In genomic region chr9:83980395-83981125, GRCh38 we compare ENCODE assay signal across 1 cellular context.
TF ChIP-seq lines count a peak whose summit lies in the region.

RMI1 (plus strand) TSS chr9:83980805; CDS start chr9:84000987, 20,182 bp downstream.

TF ChIP-seq in HepG2, 621 proteins besides CTCF, POLR2A, EP300 and RAD21 (continued from another document and continues in another):
- TF ChIP-seq ZHX2 (IDR thresholded peaks at IDR 0.05; ENCODE audit: low read depth) (0 out of 2 replicates have a peak, but pooled peaks have one; percentile 17), ZHX2 (CRISPR knock-in tag; IDR thresholded peaks at IDR 0.05; ENCODE audit: borderline replicate concordance) (no peak), NCOA2 (CRISPR knock-in tag; IDR thresholded peaks at IDR 0.05) (peak; percentile 66), PCBP1 (IDR thresholded peaks at IDR 0.05; ENCODE audit: borderline replicate concordance, low read depth, low read length) (peak; percentile 5; the same call in 1 of the 2 replicates), ZNF501 (CRISPR knock-in tag; IDR thresholded peaks at IDR 0.05) (peak; percentile 67; the same call in 1 of the 2 replicates), ZSCAN21 (CRISPR knock-in tag; IDR thresholded peaks at IDR 0.05; ENCODE audit: borderline replicate concordance) (no peak; the same call in 1 of the 2 replicates), ARNT2 (CRISPR knock-in tag; IDR thresholded peaks at IDR 0.05; ENCODE audit: low read depth) (peak; percentile 90), ZNF264 (CRISPR knock-in tag; IDR thresholded peaks at IDR 0.05) (peak; percentile 35; the same call in 1 of the 2 replicates), ZSCAN29 (CRISPR knock-in tag; conservative IDR thresholded peaks at IDR 0.05) (0 out of 2 replicates have a peak, but pooled peaks have one; percentile 4), ZNF563 (CRISPR knock-in tag; IDR thresholded peaks at IDR 0.05) (peak; percentile 41; the same call in 1 of the 2 replicates), CREM (IDR thresholded peaks at IDR 0.05) (peak; percentile 64; the same call in 1 of the 2 replicates), CREM (CRISPR knock-in tag; IDR thresholded peaks at IDR 0.05) (no peak), ETV5 (CRISPR knock-in tag; IDR thresholded peaks at IDR 0.05; ENCODE audit: borderline replicate concordance) (0 out of 2 replicates have a peak, but pooled peaks have one; percentile 23), ZNF558 (CRISPR knock-in tag; IDR thresholded peaks at IDR 0.05; ENCODE audit: borderline replicate concordance) (peak; percentile 68; the same call in 1 of the 2 replicates), ZBTB14 (CRISPR knock-in tag; IDR thresholded peaks at IDR 0.05) (peak; percentile 85), TBX2 (CRISPR knock-in tag; IDR thresholded peaks at IDR 0.05; ENCODE audit: borderline replicate concordance) (peak; percentile 62; the same call in 1 of the 2 replicates), CREB1 (IDR thresholded peaks at IDR 0.05) (no peak), CREB1 (CRISPR knock-in tag; IDR thresholded peaks at IDR 0.05) (peak; percentile 80; the same call in 1 of the 2 replicates), BCL6 (CRISPR knock-in tag; IDR thresholded peaks at IDR 0.05) (0 out of 2 replicates have a peak, but pooled peaks have one; percentile 7), GATA4 (IDR thresholded peaks at IDR 0.05; ENCODE audit: borderline replicate concordance, low read depth) (0 out of 2 replicates have a peak, but pooled peaks have one; percentile 53), ZNF121 (CRISPR knock-in tag; IDR thresholded peaks at IDR 0.05) (no peak), ZHX1 (CRISPR knock-in tag; IDR thresholded peaks at IDR 0.05; ENCODE audit: low read depth) (0 out of 2 replicates have a peak, but pooled peaks have one; percentile 33), ZBTB42 (CRISPR knock-in tag; IDR thresholded peaks at IDR 0.05) (no peak), ESRRA (CRISPR knock-in tag; IDR thresholded peaks at IDR 0.05; ENCODE audit: low read depth) (peak; percentile 68), ZNF136 (CRISPR knock-in tag; IDR thresholded peaks at IDR 0.05; ENCODE audit: low read depth) (peak; percentile 5; the same call in 1 of the 2 replicates), ZFP82 (CRISPR knock-in tag; IDR thresholded peaks at IDR 0.05; ENCODE audit: borderline replicate concordance) (peak; percentile 96), YY1 (IDR thresholded peaks at IDR 0.05; ENCODE audit: insufficient read depth, insufficient replicate concordance, low read depth, low read length) (peak; percentile 92), JUN (CRISPR knock-in tag; IDR thresholded peaks at IDR 0.05) (no peak), IKZF1 (IDR thresholded peaks at IDR 0.05) (no peak), ZNF232 (CRISPR knock-in tag; IDR thresholded peaks at IDR 0.05; ENCODE audit: borderline replicate concordance) (peak; percentile 75; the same call in 1 of the 2 replicates), KDM2A (CRISPR knock-in tag; IDR thresholded peaks at IDR 0.05; ENCODE audit: borderline replicate concordance, low read depth) (peak; percentile 56; the same call in 1 of the 2 replicates), ZNF670 (CRISPR knock-in tag; IDR thresholded peaks at IDR 0.05; ENCODE audit: borderline replicate concordance) (0 out of 2 replicates have a peak, but pooled peaks have one; percentile 53), NR2F2 (IDR thresholded peaks at IDR 0.05; ENCODE audit: borderline replicate concordance, low read depth) (peak; percentile 33; the same call in 1 of the 2 replicates), IRF2 (CRISPR knock-in tag; IDR thresholded peaks at IDR 0.05) (peak; percentile 47; the same call in 1 of the 2 replicates), GRHL1 (CRISPR knock-in tag; conservative IDR thresholded peaks at IDR 0.05) (no peak), ARNTL (CRISPR knock-in tag; IDR thresholded peaks at IDR 0.05) (no peak; the same call in 1 of the 2 replicates), ZNF713 (CRISPR knock-in tag; IDR thresholded peaks at IDR 0.05) (0 out of 2 replicates have a peak, but pooled peaks have one; percentile 1)
- TF ChIP-seq, protein P1, sequence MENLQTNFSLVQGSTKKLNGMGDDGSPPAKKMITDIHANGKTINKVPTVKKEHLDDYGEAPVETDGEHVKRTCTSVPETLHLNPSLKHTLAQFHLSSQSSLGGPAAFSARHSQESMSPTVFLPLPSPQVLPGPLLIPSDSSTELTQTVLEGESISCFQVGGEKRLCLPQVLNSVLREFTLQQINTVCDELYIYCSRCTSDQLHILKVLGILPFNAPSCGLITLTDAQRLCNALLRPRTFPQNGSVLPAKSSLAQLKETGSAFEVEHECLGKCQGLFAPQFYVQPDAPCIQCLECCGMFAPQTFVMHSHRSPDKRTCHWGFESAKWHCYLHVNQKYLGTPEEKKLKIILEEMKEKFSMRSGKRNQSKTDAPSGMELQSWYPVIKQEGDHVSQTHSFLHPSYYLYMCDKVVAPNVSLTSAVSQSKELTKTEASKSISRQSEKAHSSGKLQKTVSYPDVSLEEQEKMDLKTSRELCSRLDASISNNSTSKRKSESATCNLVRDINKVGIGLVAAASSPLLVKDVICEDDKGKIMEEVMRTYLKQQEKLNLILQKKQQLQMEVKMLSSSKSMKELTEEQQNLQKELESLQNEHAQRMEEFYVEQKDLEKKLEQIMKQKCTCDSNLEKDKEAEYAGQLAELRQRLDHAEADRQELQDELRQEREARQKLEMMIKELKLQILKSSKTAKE (CRISPR knock-in tag; IDR thresholded peaks at IDR 0.05; ENCODE audit: borderline replicate concordance), result peak; percentile 69; the same call in 1 of the 2 replicates
- TF ChIP-seq, protein P2, sequence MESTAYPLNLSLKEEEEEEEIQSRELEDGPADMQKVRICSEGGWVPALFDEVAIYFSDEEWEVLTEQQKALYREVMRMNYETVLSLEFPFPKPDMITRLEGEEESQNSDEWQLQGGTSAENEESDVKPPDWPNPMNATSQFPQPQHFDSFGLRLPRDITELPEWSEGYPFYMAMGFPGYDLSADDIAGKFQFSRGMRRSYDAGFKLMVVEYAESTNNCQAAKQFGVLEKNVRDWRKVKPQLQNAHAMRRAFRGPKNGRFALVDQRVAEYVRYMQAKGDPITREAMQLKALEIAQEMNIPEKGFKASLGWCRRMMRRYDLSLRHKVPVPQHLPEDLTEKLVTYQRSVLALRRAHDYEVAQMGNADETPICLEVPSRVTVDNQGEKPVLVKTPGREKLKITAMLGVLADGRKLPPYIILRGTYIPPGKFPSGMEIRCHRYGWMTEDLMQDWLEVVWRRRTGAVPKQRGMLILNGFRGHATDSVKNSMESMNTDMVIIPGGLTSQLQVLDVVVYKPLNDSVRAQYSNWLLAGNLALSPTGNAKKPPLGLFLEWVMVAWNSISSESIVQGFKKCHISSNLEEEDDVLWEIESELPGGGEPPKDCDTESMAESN (CRISPR knock-in tag; conservative IDR thresholded peaks at IDR 0.05), result 0 out of 2 replicates have a peak, but pooled peaks have one; percentile 21
- TF ChIP-seq, protein P3, sequence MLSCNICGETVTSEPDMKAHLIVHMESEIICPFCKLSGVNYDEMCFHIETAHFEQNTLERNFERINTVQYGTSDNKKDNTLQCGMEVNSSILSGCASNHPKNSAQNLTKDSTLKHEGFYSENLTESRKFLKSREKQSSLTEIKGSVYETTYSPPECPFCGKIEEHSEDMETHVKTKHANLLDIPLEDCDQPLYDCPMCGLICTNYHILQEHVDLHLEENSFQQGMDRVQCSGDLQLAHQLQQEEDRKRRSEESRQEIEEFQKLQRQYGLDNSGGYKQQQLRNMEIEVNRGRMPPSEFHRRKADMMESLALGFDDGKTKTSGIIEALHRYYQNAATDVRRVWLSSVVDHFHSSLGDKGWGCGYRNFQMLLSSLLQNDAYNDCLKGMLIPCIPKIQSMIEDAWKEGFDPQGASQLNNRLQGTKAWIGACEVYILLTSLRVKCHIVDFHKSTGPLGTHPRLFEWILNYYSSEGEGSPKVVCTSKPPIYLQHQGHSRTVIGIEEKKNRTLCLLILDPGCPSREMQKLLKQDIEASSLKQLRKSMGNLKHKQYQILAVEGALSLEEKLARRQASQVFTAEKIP (CRISPR knock-in tag; IDR thresholded peaks at IDR 0.05; ENCODE audit: borderline replicate concordance), result no peak
- TF ChIP-seq, protein P4, sequence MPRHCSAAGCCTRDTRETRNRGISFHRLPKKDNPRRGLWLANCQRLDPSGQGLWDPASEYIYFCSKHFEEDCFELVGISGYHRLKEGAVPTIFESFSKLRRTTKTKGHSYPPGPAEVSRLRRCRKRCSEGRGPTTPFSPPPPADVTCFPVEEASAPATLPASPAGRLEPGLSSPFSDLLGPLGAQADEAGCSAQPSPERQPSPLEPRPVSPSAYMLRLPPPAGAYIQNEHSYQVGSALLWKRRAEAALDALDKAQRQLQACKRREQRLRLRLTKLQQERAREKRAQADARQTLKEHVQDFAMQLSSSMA (CRISPR knock-in tag; IDR thresholded peaks at IDR 0.05), result peak; percentile 58; the same call in 1 of the 2 replicates
